2 cellular contexts compared by ENCODE assay signal in genomic region chr12:75631809-75632208, GRCh38.
TF ChIP-seq lines count a peak whose summit lies in the region.

No MANE protein-coding gene starts in this region.

TF ChIP-seq in HepG2, 621 proteins besides CTCF, POLR2A, EP300 and RAD21:
- TF ChIP-seq ZBTB20 (CRISPR knock-in tag; IDR thresholded peaks at IDR 0.05; ENCODE audit: borderline replicate concordance, low read depth) (no peak), MAFK (conservative IDR thresholded peaks at IDR 0.05 in 1 of 2, IDR thresholded peaks at IDR 0.05 in 1 of 2; ENCODE audit: low read length in 2 of 2) (peak; percentile 56 to 72), ZNF572 (CRISPR knock-in tag; IDR thresholded peaks at IDR 0.05) (no peak), MAFF (IDR thresholded peaks at IDR 0.05; ENCODE audit: low read depth, low read length) (peak; percentile 38; the same call in 1 of the 2 replicates)
TF ChIP-seq in HepG2: peak in this region for 2.

TF ChIP-seq in H1, 55 proteins besides CTCF, POLR2A, EP300 and RAD21:
- TF ChIP-seq SIX5 (IDR thresholded peaks at IDR 0.05; ENCODE audit: low read depth, low read length) (no peak), ZNF274 (IDR thresholded peaks at IDR 0.05; ENCODE audit: borderline replicate concordance, extremely low read depth, low read length) (no peak), EGR1 (IDR thresholded peaks at IDR 0.05; ENCODE audit: borderline replicate concordance, low read depth, low read length) (no peak), TAF7 (optimal IDR thresholded peaks at IDR 0.05; ENCODE audit: borderline replicate concordance, low read depth, low read length) (no peak), EZH2 (IDR thresholded peaks at IDR 0.05; ENCODE audit: low read depth, low read length, severe bottlenecking) (no peak), PHF8 (conservative IDR thresholded peaks at IDR 0.05; ENCODE audit: low read depth, low read length) (no peak), CHD2 (IDR thresholded peaks at IDR 0.05; ENCODE audit: low read length) (no peak), MAX (IDR thresholded peaks at IDR 0.05) (no peak), SP4 (IDR thresholded peaks at IDR 0.05; ENCODE audit: low read length) (no peak), BACH1 (IDR thresholded peaks at IDR 0.05; ENCODE audit: low read length) (no peak), CBX5 (IDR thresholded peaks at IDR 0.05; ENCODE audit: low read depth, low read length) (no peak), RXRA (IDR thresholded peaks at IDR 0.05; ENCODE audit: insufficient read depth, low read depth, low read length) (no peak), BRCA1 (IDR thresholded peaks at IDR 0.05; ENCODE audit: low read depth, low read length) (no peak), SIN3A (conservative IDR thresholded peaks at IDR 0.05 in 1 of 2, IDR thresholded peaks at IDR 0.05 in 1 of 2; ENCODE audit: low read depth in 1 of 2, low read length in 2 of 2) (no peak)
TF ChIP-seq in H1: peak in this region for 0.
